In genomic region chr12:27309995-27310315, GRCh38 we compare ENCODE assay signal across 23 cellular contexts. TPM values are rescaled to one million over a fixed set of nuclear protein-coding genes. Genes with fewer than 3 reads are reported as not detected.
DNase-seq lines count a peak whose midpoint lies in the region; ATAC-seq and TF ChIP-seq lines count a peak whose summit lies in the region.
"Had no signal": no experiment of that assay in that cellular context is flagged by ENCODE, and none has a peak within 500 bp of the region (broad histone marks: within the 10 kb centered on the region; RNA-seq: fewer than 3 reads in every experiment).

No MANE protein-coding gene starts in this region.

- H3K4me3 ChIP-seq in KMS-11 (IDR thresholded peaks at IDR 0.05; ENCODE audit: insufficient read depth, low read depth, low read length) = no peak overlapping the region
- H3K4me3 ChIP-seq: BLaER1 treated with 17β-estradiol and CSF1 and Interleukin-3, amounts not matched to agents 10 nM and 100 nM; GM23248; MG63 had no signal

- H3K9me3 Mint-ChIP-seq in activated naive CD8-positive, alpha-beta T cell treated with anti-CD3 and anti-CD28 coated beads, Interleukin-2, amount 10 ng/mL, durations not matched to agents 7 days and 5 days = no peaks in the 10 kb centered on the region
- no peaks in the 10 kb centered on the region for H3K9me3 Mint-ChIP-seq in activated naive CD8-positive, alpha-beta T cell treated with anti-CD3 and anti-CD28 coated beads for 36 hours
- no peaks in the 10 kb centered on the region for H3K9me3 Mint-ChIP-seq in activated T-helper 2 cell treated with anti-CD3 and anti-CD28 coated beads, Interferon-gamma antibody, Interleukin-2, Interleukin-4, amounts not matched to agents 10 μg/mL and 5 μg/mL and 100 μg/mL, durations not matched to agents 14 hours and 24 hours and 36 hours
- no peaks in the 10 kb centered on the region for H3K9me3 Mint-ChIP-seq in activated naive CD4-positive, alpha-beta T cell treated with anti-CD3 and anti-CD28 coated beads, Interleukin-2, amount 50 U/mL, for 72 hours
- H3K9me3 Mint-ChIP-seq: CD8-positive, alpha-beta T cell had no signal

- TF ChIP-seq CTCF in KMS-11 (conservative IDR thresholded peaks at IDR 0.05; ENCODE audit: low read depth, low read length) = no peak

- peak overlapping the region; percentile 34 for H3K27ac Mint-ChIP-seq in activated naive CD8-positive, alpha-beta T cell treated with anti-CD3 and anti-CD28 coated beads, Interleukin-2, amount 10 ng/mL, durations not matched to agents 7 days and 5 days
- H3K27ac Mint-ChIP-seq in activated naive CD8-positive, alpha-beta T cell treated with anti-CD3 and anti-CD28 coated beads for 36 hours = no peak overlapping the region
- peak overlapping the region; percentile 3 for H3K27ac Mint-ChIP-seq in activated T-helper 2 cell treated with anti-CD3 and anti-CD28 coated beads, Interferon-gamma antibody, Interleukin-2, Interleukin-4, amounts not matched to agents 10 μg/mL and 5 μg/mL and 100 μg/mL, durations not matched to agents 14 hours and 24 hours and 36 hours
- peak overlapping the region in 1 of 2 donors; percentile 33 for H3K27ac Mint-ChIP-seq in activated naive CD4-positive, alpha-beta T cell treated with anti-CD3 and anti-CD28 coated beads, Interleukin-2, amount 50 U/mL, for 72 hours
- H3K27ac Mint-ChIP-seq: CD8-positive, alpha-beta T cell had no signal

- peak overlapping the region; percentile 40; the same call in 1 of the 2 replicates for H3K4me2 ChIP-seq in KMS-11
- H3K4me2 ChIP-seq: BLaER1 treated with 17β-estradiol and CSF1 and Interleukin-3, amounts not matched to agents 10 nM and 100 nM had no signal

- POLR2A ChIA-PET in activated naive CD8-positive, alpha-beta T cell treated with anti-CD3 and anti-CD28 coated beads, Interleukin-2, amount 10 ng/mL, durations not matched to agents 7 days and 5 days (lab: Charles Lee) = no interaction called here

- H3K36me3 Mint-ChIP-seq in activated naive CD8-positive, alpha-beta T cell treated with anti-CD3 and anti-CD28 coated beads, Interleukin-2, amount 10 ng/mL, durations not matched to agents 7 days and 5 days = peaks cover 2% of the 10 kb centered on the region
- H3K36me3 Mint-ChIP-seq in activated naive CD8-positive, alpha-beta T cell treated with anti-CD3 and anti-CD28 coated beads for 36 hours = peaks cover 3% of the 10 kb centered on the region
- peaks cover 33% of the 10 kb centered on the region for H3K36me3 Mint-ChIP-seq in activated T-helper 2 cell treated with anti-CD3 and anti-CD28 coated beads, Interferon-gamma antibody, Interleukin-2, Interleukin-4, amounts not matched to agents 10 μg/mL and 5 μg/mL and 100 μg/mL, durations not matched to agents 14 hours and 24 hours and 36 hours (ENCODE audit: low read depth)
- H3K36me3 Mint-ChIP-seq in activated naive CD4-positive, alpha-beta T cell treated with anti-CD3 and anti-CD28 coated beads, Interleukin-2, amount 50 U/mL, for 72 hours = no peaks in the 10 kb centered on the region

- no peaks in the 10 kb centered on the region for H4K20me1 ChIP-seq in KMS-11 (ENCODE audit: insufficient read depth)
- H4K20me1 ChIP-seq: BLaER1 treated with 17β-estradiol and CSF1 and Interleukin-3, amounts not matched to agents 10 nM and 100 nM had no signal

- H3K27ac ChIP-seq in KMS-11 = peak overlapping the region; percentile 19; the same call in 1 of the 2 replicates
- H3K27ac ChIP-seq: BLaER1 treated with 17β-estradiol and CSF1 and Interleukin-3, amounts not matched to agents 10 nM and 100 nM; GM23248; HL-60 had no signal

- no peak overlapping the region for H3K4me3 Mint-ChIP-seq in activated naive CD8-positive, alpha-beta T cell treated with anti-CD3 and anti-CD28 coated beads, Interleukin-2, amount 10 ng/mL, durations not matched to agents 7 days and 5 days
- H3K4me3 Mint-ChIP-seq in activated naive CD8-positive, alpha-beta T cell treated with anti-CD3 and anti-CD28 coated beads for 36 hours = no peak overlapping the region
- H3K4me3 Mint-ChIP-seq in activated T-helper 2 cell treated with anti-CD3 and anti-CD28 coated beads, Interferon-gamma antibody, Interleukin-2, Interleukin-4, amounts not matched to agents 10 μg/mL and 5 μg/mL and 100 μg/mL, durations not matched to agents 14 hours and 24 hours and 36 hours (ENCODE audit: low read depth) = no peak overlapping the region
- H3K4me3 Mint-ChIP-seq: CD8-positive, alpha-beta T cell had no signal

- intact Hi-C loops in activated T-helper 2 cell treated with anti-CD3 and anti-CD28 coated beads, Interferon-gamma antibody, Interleukin-2, Interleukin-4, amounts not matched to agents 10 μg/mL and 5 μg/mL and 100 μg/mL, durations not matched to agents 14 hours and 24 hours and 36 hours (cut with micrococcal nuclease) = loop anchor here (2.0 to 10.0 kb wide), 2 partner anchors 21 to 455 kb away; no protein-coding TSS in a partner anchor

- H3K27me3 ChIP-seq in KMS-11 (ENCODE audit: insufficient read depth, low read depth) = no peaks in the 10 kb centered on the region
- H3K27me3 ChIP-seq: BLaER1 treated with 17β-estradiol and CSF1 and Interleukin-3, amounts not matched to agents 10 nM and 100 nM; MG63 had no signal

- no peak overlapping the region for H3K9ac ChIP-seq in KMS-11
- H3K9ac ChIP-seq: BLaER1 treated with 17β-estradiol and CSF1 and Interleukin-3, amounts not matched to agents 10 nM and 100 nM; GM23248 had no signal

- no peaks in the 10 kb centered on the region for H3K79me2 ChIP-seq in KMS-11 (ENCODE audit: insufficient read depth, low read depth)

- ATAC-seq in activated naive CD8-positive, alpha-beta T cell treated with anti-CD3 and anti-CD28 coated beads, Interleukin-2, amount 10 ng/mL, durations not matched to agents 7 days and 5 days (ENCODE audit: low read depth) = no peak
- no peak for ATAC-seq in activated naive CD4-positive, alpha-beta T cell treated with anti-CD3 and anti-CD28 coated beads, Interleukin-2, amount 50 U/mL, for 72 hours
- ATAC-seq in GM19324 (IDR thresholded peaks at IDR 0.05; ENCODE audit: low FRiP score, unreplicated experiment) = no peak
- ATAC-seq: CD8-positive, alpha-beta T cell; HCT116 had no signal

- no peaks in the 10 kb centered on the region; the same call in 1 of the 2 replicates for H3K36me3 ChIP-seq in KMS-11 (ENCODE audit: insufficient read depth)

- DNase-seq in activated naive CD8-positive, alpha-beta T cell treated with anti-CD3 and anti-CD28 coated beads, Interleukin-2, amount 10 ng/mL, durations not matched to agents 7 days and 5 days = no peak
- no peak for DNase-seq in activated naive CD8-positive, alpha-beta T cell treated with anti-CD3 and anti-CD28 coated beads for 36 hours
- DNase-seq in activated T-helper 2 cell treated with anti-CD3 and anti-CD28 coated beads, Interferon-gamma antibody, Interleukin-2, Interleukin-4, amounts not matched to agents 10 μg/mL and 5 μg/mL and 100 μg/mL, durations not matched to agents 14 hours and 24 hours and 36 hours (ENCODE audit: low spot score) = no peak
- DNase-seq in GOT3 (lab: John Stamatoyannopoulos, UW) = no peak
- no peak for DNase-seq in activated naive CD4-positive, alpha-beta T cell treated with anti-CD3 and anti-CD28 coated beads, Interleukin-2, amount 50 U/mL, for 72 hours (ENCODE audit: low spot score in 2 of 2)
- DNase-seq: Calu3; CD8-positive, alpha-beta T cell; DMS53; EL; GM23248; Karpas-422; MG63; NCI-H1092; NCI-H1436 treated with DMSO at 0.1 percent for 48 hours; NCI-H2029; NCI-H2171; NCI-H526; Right ventricle myocardium superior had no signal

- no peaks in the 10 kb centered on the region for H3K27me3 Mint-ChIP-seq in activated naive CD8-positive, alpha-beta T cell treated with anti-CD3 and anti-CD28 coated beads, Interleukin-2, amount 10 ng/mL, durations not matched to agents 7 days and 5 days
- H3K27me3 Mint-ChIP-seq in activated naive CD8-positive, alpha-beta T cell treated with anti-CD3 and anti-CD28 coated beads for 36 hours = no peaks in the 10 kb centered on the region
- no peaks in the 10 kb centered on the region for H3K27me3 Mint-ChIP-seq in activated T-helper 2 cell treated with anti-CD3 and anti-CD28 coated beads, Interferon-gamma antibody, Interleukin-2, Interleukin-4, amounts not matched to agents 10 μg/mL and 5 μg/mL and 100 μg/mL, durations not matched to agents 14 hours and 24 hours and 36 hours (ENCODE audit: low read depth)

- peaks cover 53% of the 10 kb centered on the region for H3K4me1 ChIP-seq in KMS-11 (ENCODE audit: low read depth, poor library complexity, severe bottlenecking)
- H3K4me1 ChIP-seq: BLaER1 treated with 17β-estradiol and CSF1 and Interleukin-3, amounts not matched to agents 10 nM and 100 nM had no signal

- H2AFZ ChIP-seq in KMS-11 (ENCODE audit: low read depth) = no peak overlapping the region
- H2AFZ ChIP-seq: GM23248 had no signal

- H3K4me1 Mint-ChIP-seq in activated naive CD8-positive, alpha-beta T cell treated with anti-CD3 and anti-CD28 coated beads, Interleukin-2, amount 10 ng/mL, durations not matched to agents 7 days and 5 days = peaks cover 16% of the 10 kb centered on the region
- peaks cover 12% of the 10 kb centered on the region for H3K4me1 Mint-ChIP-seq in activated naive CD8-positive, alpha-beta T cell treated with anti-CD3 and anti-CD28 coated beads for 36 hours
- peaks cover 17% of the 10 kb centered on the region for H3K4me1 Mint-ChIP-seq in activated T-helper 2 cell treated with anti-CD3 and anti-CD28 coated beads, Interferon-gamma antibody, Interleukin-2, Interleukin-4, amounts not matched to agents 10 μg/mL and 5 μg/mL and 100 μg/mL, durations not matched to agents 14 hours and 24 hours and 36 hours (ENCODE audit: low read depth)

RNA-seq across cellular contexts. Expression of gene BMAL2, which starts 22.7 kb away (rescaled TPM):
- 10 to 100 TPM in 1 of 2 experiments, 1 to 10 TPM in 1; 8.6 to 11.8 TPM for total RNA-seq in activated naive CD8-positive, alpha-beta T cell treated with anti-CD3 and anti-CD28 coated beads, Interleukin-2, amount 10 ng/mL, durations not matched to agents 7 days and 5 days
- total RNA-seq in activated naive CD8-positive, alpha-beta T cell treated with anti-CD3 and anti-CD28 coated beads for 36 hours = 10 to 100 TPM; 10.8 to 13.3 TPM
- total RNA-seq in activated T-helper 2 cell treated with anti-CD3 and anti-CD28 coated beads, Interferon-gamma antibody, Interleukin-2, Interleukin-4, amounts not matched to agents 10 μg/mL and 5 μg/mL and 100 μg/mL, durations not matched to agents 14 hours and 24 hours and 36 hours = 58.9 and 59.6 TPM in 2 replicates
- 10 to 100 TPM in 1 of 2 donors, 1 to 10 TPM in 1; 7.4 to 14.5 TPM for total RNA-seq in activated naive CD4-positive, alpha-beta T cell treated with anti-CD3 and anti-CD28 coated beads, Interleukin-2, amount 50 U/mL, for 72 hours
- total RNA-seq: CD8-positive, alpha-beta T cell had no signal
